Comparison of ENCODE assay signal across 8 cellular contexts in genomic region chr13:114282143-114282685, GRCh38. TPM values are rescaled to one million over a fixed set of nuclear protein-coding genes. Genes with fewer than 3 reads are reported as not detected.
DNase-seq lines count a peak whose midpoint lies in the region; ATAC-seq and TF ChIP-seq lines count a peak whose summit lies in the region.

No MANE protein-coding gene starts in this region.

- no peaks in the 10 kb centered on the region for H3K9me3 Mint-ChIP-seq in nephron progenitor cell

- DNase-seq in NCI-H2029 treated with DMSO at 0.1 percent for 48 hours (lab: John Stamatoyannopoulos, UW) = peak; percentile 21
- DNase-seq in NCI-H2029 (lab: John Stamatoyannopoulos, UW) = no peak
- DNase-seq in NCI-H748 treated with DMSO at 0.1 percent for 48 hours (lab: John Stamatoyannopoulos, UW) = peak; percentile 60
- DNase-seq in activated T-cell treated with anti-CD3 and anti-CD28 coated beads for 4 hours = peak; percentile 3
- peak; percentile 61 for DNase-seq in fibroblast of mammary gland (ENCODE audit: low read depth)
- peak; percentile 57 for DNase-seq in nephron progenitor cell
- DNase-seq in testis = peak; percentile 47

- no peaks in the 10 kb centered on the region for H3K9me3 ChIP-seq in testis

- H3K27me3 ChIP-seq in testis = no peaks in the 10 kb centered on the region

- H3K27ac Mint-ChIP-seq in nephron progenitor cell = peak overlapping the region; percentile 94

- H3K4me1 ChIP-seq in testis = peaks cover 6% of the 10 kb centered on the region

- H3K27ac ChIP-seq in testis = peak overlapping the region; percentile 98 to 99

- intact Hi-C loops in testis (cut with DNase I; ENCODE audit: low total_unique reads) = no loop called here

- H3K4me3 ChIP-seq in fibroblast of mammary gland (ENCODE audit: control insufficient read depth, low read depth, low read length) = peak overlapping the region; percentile 80
- H3K4me3 ChIP-seq in testis = peak overlapping the region; percentile 76 to 87

- 0% methylated on average over 38 to 41 of the region's 41 CpGs for WGBS in testis, 2 donors

- no peaks in the 10 kb centered on the region for H3K27me3 Mint-ChIP-seq in nephron progenitor cell (ENCODE audit: low read depth, poor library complexity)

- no peaks in the 10 kb centered on the region for H3K36me3 ChIP-seq in testis (ENCODE audit: low read depth, missing control alignments)

- H3K36me3 Mint-ChIP-seq in nephron progenitor cell (ENCODE audit: low read depth) = peaks cover 35% of the 10 kb centered on the region

- H3K4me1 Mint-ChIP-seq in nephron progenitor cell = peaks cover 43% of the 10 kb centered on the region

- ATAC-seq in HG02938 (IDR thresholded peaks at IDR 0.05; ENCODE audit: unreplicated experiment) = peak; percentile 13

- TF ChIP-seq CTCF in fibroblast of mammary gland (conservative IDR thresholded peaks at IDR 0.05; ENCODE audit: control insufficient read depth, insufficient read depth, low read depth, low read length) = no peak
- no peak for TF ChIP-seq CTCF in nephron progenitor cell (IDR thresholded peaks at IDR 0.05)
- no peak for TF ChIP-seq CTCF in testis (IDR thresholded peaks at IDR 0.05)

- peak overlapping the region; percentile 94 for H3K4me3 Mint-ChIP-seq in nephron progenitor cell

- no peak for TF ChIP-seq POLR2A in testis (IDR thresholded peaks at IDR 0.05)

RNA-seq across cellular contexts. Expression of gene UPF3A, which starts 0.8 kb away (rescaled TPM):
- total RNA-seq in testis = 100 to 1,000 TPM in 1 of 2 donors, 10 to 100 TPM in 1; 88.0 to 112 TPM
- 96.7 TPM for polyA plus RNA-seq in testis (ENCODE audit: insufficient read depth, low read depth, low replicate concordance)

RNA-seq across cellular contexts. Expression of gene CHAMP1, which starts 32.1 kb away (rescaled TPM):
- 10 to 100 TPM; 19.2 to 21.7 TPM for total RNA-seq in testis
- 15.0 TPM for polyA plus RNA-seq in testis (ENCODE audit: insufficient read depth, low read depth, low replicate concordance)

RNA-seq across cellular contexts. Expression of gene CDC16, which starts 47.5 kb away (rescaled TPM):
- 100 to 1,000 TPM in 1 of 2 donors, 10 to 100 TPM in 1; 88.1 to 110 TPM for total RNA-seq in testis
- 96.8 TPM for polyA plus RNA-seq in testis (ENCODE audit: insufficient read depth, low read depth, low replicate concordance)
